8 cellular contexts compared by ENCODE assay signal in the genomic region with DNA sequence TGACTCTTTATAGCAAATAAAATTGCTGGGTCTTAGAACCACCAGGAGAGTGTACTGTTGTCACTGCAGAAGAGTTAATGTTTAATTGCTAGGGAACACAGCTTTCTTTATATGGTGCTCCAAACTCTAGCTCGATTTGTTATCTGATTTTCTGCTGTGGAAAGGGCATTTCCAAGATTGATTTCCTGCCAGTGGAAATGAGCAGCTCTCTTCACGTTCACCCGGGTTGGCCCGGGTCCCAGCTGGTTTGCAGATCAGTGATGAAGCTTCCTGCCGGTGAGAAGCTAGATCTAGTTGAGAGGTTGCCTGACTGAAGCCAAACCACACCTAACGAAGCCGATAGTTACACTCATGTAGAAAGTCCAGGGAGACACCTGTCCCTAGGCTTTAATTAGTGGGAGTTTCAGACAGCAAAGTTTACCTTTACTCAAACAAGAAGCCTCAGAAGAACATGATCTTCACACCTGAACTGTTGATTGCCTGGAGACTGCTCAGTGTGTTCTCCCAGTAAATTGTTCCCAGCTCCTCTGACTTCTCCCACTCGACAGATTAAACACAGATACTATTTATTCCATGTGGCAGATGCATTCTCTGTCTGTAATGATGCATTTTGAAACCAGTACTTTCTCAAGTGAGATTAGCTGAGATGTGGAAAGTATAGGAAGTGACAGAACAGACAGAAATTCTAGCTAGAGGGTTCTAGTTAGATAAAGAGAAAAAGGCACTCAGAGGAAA. TPM values are rescaled to one million over a fixed set of nuclear protein-coding genes. Genes with fewer than 3 reads are reported as not detected.
DNase-seq lines count a peak whose midpoint lies in the region; ATAC-seq, FAIRE-seq and TF ChIP-seq lines count a peak whose summit lies in the region.

No MANE protein-coding gene starts in this region.

- TF ChIP-seq CTCF in GM12878 (IDR thresholded peaks at IDR 0.05 in 2 of 3, conservative IDR thresholded peaks at IDR 0.05 in 1 of 3; ENCODE audit: control insufficient read depth in 2 of 3, extremely low read depth in 1 of 3, insufficient read depth in 1 of 3, low read depth in 3 of 3, low read length in 3 of 3) (no peak; a peak in 1 of 6 replicates), lower lobe of right lung (IDR thresholded peaks at IDR 0.05) (no peak)

- SMC1A ChIA-PET in GM12878 (lab: Charles Lee; ENCODE audit: uncharacterized antibody, unreplicated experiment) = interaction anchor here (0.6 to 9.3 kb wide), 35 partner anchors 9 to 278 kb away, joined by 3 to 156 read pairs (median 5); a partner anchor contains a TSS

- H3K27ac ChIP-seq in GM12878 (ENCODE audit: control insufficient read depth, insufficient read depth) = peak overlapping the region; percentile 94
- peak overlapping the region; percentile 66 for H3K27ac ChIP-seq in lower lobe of right lung

- WGBS in GM12878 (ENCODE audit: insufficient coverage, insufficient replicate concordance, low lambda C conversion rate, missing lambda C conversion rate) = 0% methylated on average over 8 of the region's 8 CpGs

- H3K4me3 ChIP-seq in GM12878 (peak overlapping the region; percentile 43; the same call in 1 of the 2 replicates), lower lobe of right lung (no peak overlapping the region)

- H3K27me3 ChIP-seq in GM12878 (replicated peaks in 1 of 2; ENCODE audit: control insufficient read depth in 2 of 2, insufficient read depth in 2 of 2, low read length in 1 of 2) = no peaks in the 10 kb centered on the region
- no peaks in the 10 kb centered on the region for H3K27me3 ChIP-seq in lower lobe of right lung (ENCODE audit: low read depth)

- H3K9me3 ChIP-seq in GM12878 (replicated peaks; ENCODE audit: control insufficient read depth, insufficient read depth, low read length) (peaks cover 3% of the 10 kb centered on the region), lower lobe of right lung (no peaks in the 10 kb centered on the region)

- H3K4me2 ChIP-seq in GM12878 (ENCODE audit: control insufficient read depth, insufficient read depth) = peak overlapping the region; percentile 86

- peaks cover 10% of the 10 kb centered on the region for H3K79me2 ChIP-seq in GM12878 (ENCODE audit: control insufficient read depth, insufficient read depth, low read length)

- FAIRE-seq in GM12878 (lab: Jason Lieb, UNC) = peak; percentile 84

- RAD21 ChIA-PET in GM12878 (lab: Charles Lee; ENCODE audit: unreplicated experiment) = interaction anchor here (0.8 to 7.0 kb wide), 32 partner anchors 9 to 278 kb away, joined by 3 to 112 read pairs (median 6); a partner anchor contains a TSS

- ATAC-seq in GM19468 (IDR thresholded peaks at IDR 0.05; ENCODE audit: extremely low read depth, unreplicated experiment) (peak; percentile 28), HG03558 (IDR thresholded peaks at IDR 0.05; ENCODE audit: extremely low read depth, unreplicated experiment) (peak; percentile 43), SK-N-SH treated with all-trans-retinoic acid at 6 μM for 48 hours (peak; percentile 79), GM12878 (peak; percentile 78), lower lobe of right lung (peak; percentile 70 to 77)

- DNase-seq in EL (peak; percentile 71), GM12878 (ENCODE audit: low read depth, low spot score) (peak; percentile 87), lower lobe of right lung (peak; percentile 59), ureter (ENCODE audit: low spot score) (peak; percentile 76), globus pallidus (ENCODE audit: low spot score) (no peak)

- in situ Hi-C loops in GM12878 (cut with MboI) = loop anchor here (5.0 kb wide), 2 partner anchors 87 to 227 kb away; no protein-coding TSS in a partner anchor

- TF ChIP-seq RAD21 in GM12878 (IDR thresholded peaks at IDR 0.05; ENCODE audit: insufficient read depth, low read depth, low read length) = peak; percentile 10; the same call in 1 of the 2 replicates

- TSS peak; percentile 93 for BruUV-seq in GM12878 (replicated peaks; lab: Mats Ljungman, UMichigan)

- CTCF ChIA-PET in GM12878 (lab: Yijun Ruan, JAX) = interaction anchor here (0.5 to 7.7 kb wide), 32 partner anchors 9 to 1783 kb away, joined by 3 to 85 read pairs (median 5); a partner anchor contains a TSS

- peaks cover 63% of the 10 kb centered on the region for H3K4me1 ChIP-seq in GM12878 (ENCODE audit: control insufficient read depth, insufficient read depth, low read length)
- peaks cover 16% of the 10 kb centered on the region for H3K4me1 ChIP-seq in lower lobe of right lung

- H3K36me3 ChIP-seq in GM12878 (ENCODE audit: control insufficient read depth in 2 of 2, insufficient read depth in 2 of 2, low read length in 1 of 2) (no peaks in the 10 kb centered on the region), lower lobe of right lung (no peaks in the 10 kb centered on the region)

- TF ChIP-seq POLR2A in GM12878 (IDR thresholded peaks at IDR 0.05; ENCODE audit: low read depth, low read length) = no peak

- peak overlapping the region; percentile 2; the same call in 1 of the 2 replicates for H2AFZ ChIP-seq in GM12878 (ENCODE audit: control insufficient read depth, low read depth, low read length)

- peak; percentile 66 to 69; a peak in 2 of 4 replicates for TF ChIP-seq EP300 in GM12878 (IDR thresholded peaks at IDR 0.05; ENCODE audit: borderline replicate concordance in 1 of 2, control insufficient read depth in 1 of 2, low read depth in 2 of 2, low read length in 2 of 2)

- intact Hi-C loops in GM12878 (cut with micrococcal nuclease; ENCODE audit: unreplicated experiment) (loop anchor here (1.0 to 2.0 kb wide), 3 partner anchors 37 to 102 kb away; no protein-coding TSS in a partner anchor), lower lobe of right lung (cut with DNase I) (no loop called here)

- no peaks in the 10 kb centered on the region for H4K20me1 ChIP-seq in GM12878 (ENCODE audit: control insufficient read depth, insufficient read depth)

- POLR2A ChIA-PET in GM12878 (lab: Charles Lee) = interaction anchor here (0.6 to 7.0 kb wide), 19 partner anchors 8 to 768 kb away, joined by 3 to 74 read pairs (median 6); a partner anchor contains a TSS

- peak overlapping the region; percentile 39 for H3K9ac ChIP-seq in GM12878 (ENCODE audit: control insufficient read depth, insufficient read depth, low read length)

TF ChIP-seq in SK-N-SH treated with all-trans-retinoic acid at 6 μM for 48 hours, 23 proteins besides CTCF, POLR2A, EP300 and RAD21:
- TF ChIP-seq ZFP3 (CRISPR knock-in tag; IDR thresholded peaks at IDR 0.05) = no peak
- 0 out of 2 replicates have a peak, but pooled peaks have one; percentile 10 for TF ChIP-seq ISL1 (CRISPR knock-in tag; IDR thresholded peaks at IDR 0.05)
TF ChIP-seq in SK-N-SH treated with all-trans-retinoic acid at 6 μM for 48 hours: peak in this region for 1.

TF ChIP-seq in GM12878, 131 proteins besides CTCF, POLR2A, EP300 and RAD21 (continues in another document):
- TF ChIP-seq RFX5 (IDR thresholded peaks at IDR 0.05; ENCODE audit: low read depth, low read length) (no peak), CBFB (IDR thresholded peaks at IDR 0.05; ENCODE audit: low read depth) (peak; percentile 20), ETV6 (conservative IDR thresholded peaks at IDR 0.05 in 1 of 2, IDR thresholded peaks at IDR 0.05 in 1 of 2; ENCODE audit: borderline replicate concordance in 1 of 2, low read depth in 1 of 2) (peak in 1 of 2 experiments; percentile 78; a peak in 1 of 4 replicates)

RNA-seq across cellular contexts. Expression of a gene that starts 27.8 kb away (rescaled TPM):
- total RNA-seq in GM12878 (2013; cell fraction: nucleolus; rRNA removed) = 33.5 and 35.7 TPM in 2 replicates
- total RNA-seq in GM12878 (2014; rRNA removed) (13.5 and 16.2 TPM in 2 replicates), GM12878 (2014; rRNA removed; fragmentation: Illumina TruSeq; extraction: Trizol) (11.8 and 12.9 TPM in 2 replicates), GM12878 (2021) (20.0 and 22.8 TPM in 2 replicates), lower lobe of right lung (6.8 TPM), ureter (20.5 TPM)
- 2.6 TPM for polyA plus RNA-seq in GM12878 (2011; ENCODE audit: low read depth)
- polyA plus RNA-seq in GM12878 (2011; rRNA removed) (21.7 and 22.4 TPM in 2 replicates), GM12878 (2014; fragmentation: Illumina TruSeq; extraction: Trizol) (14.5 and 16.2 TPM in 2 replicates), GM12878 (2014; fragmentation: Nextera tagmentation; extraction: Ambion mirVana) (1 to 10 TPM; 3.9 to 4.7 TPM), GM12878 (2014; rRNA removed) (11.6 and 14.6 TPM in 2 replicates), GM12878 (2016; fragmentation: Nextera tagmentation; extraction: Ambion mirVana) (10 to 100 TPM; 19.6 to 20.2 TPM)
- 19.5 and 20.7 TPM in 2 replicates for polyA plus RNA-seq in GM12878 (2011; cell fraction: cytosol; rRNA removed)
- 12.5 and 13.5 TPM in 2 replicates for polyA plus RNA-seq in GM12878 (2011; cell fraction: nucleus; rRNA removed)
- polyA plus RNA-seq in GM12878 (2012) = 3.7 and 8.8 TPM in 2 replicates
- 29.6 and 30.2 TPM in 2 replicates for polyA minus RNA-seq in GM12878 (2011; rRNA and poly(A)+ RNA removed)
- 8.7 and 11.2 TPM in 2 replicates for polyA minus RNA-seq in GM12878 (2011; cell fraction: cytosol; rRNA and poly(A)+ RNA removed)
- polyA minus RNA-seq in GM12878 (2011; cell fraction: nucleus; rRNA and poly(A)+ RNA removed) = 8.7 and 13.9 TPM in 2 replicates

RNA-seq across cellular contexts. Expression of a gene that starts 30.3 kb away (rescaled TPM):
- 36.3 and 38.8 TPM in 2 replicates for total RNA-seq in GM12878 (2013; cell fraction: nucleolus; rRNA removed)
- 5.9 and 6.7 TPM in 2 replicates for total RNA-seq in GM12878 (2014; rRNA removed)
- 7.7 TPM in 2 replicates for total RNA-seq in GM12878 (2014; rRNA removed; fragmentation: Illumina TruSeq; extraction: Trizol)
- 5.2 and 5.5 TPM in 2 replicates for total RNA-seq in GM12878 (2021)
- 4.0 TPM for polyA plus RNA-seq in GM12878 (2011; ENCODE audit: low read depth)
- 14.5 and 16.8 TPM in 2 replicates for polyA plus RNA-seq in GM12878 (2011; rRNA removed)
- polyA plus RNA-seq in GM12878 (2011; cell fraction: cytosol; rRNA removed) = 4.1 and 5.7 TPM in 2 replicates
- polyA plus RNA-seq in GM12878 (2011; cell fraction: nucleus; rRNA removed) = 56.8 and 68.9 TPM in 2 replicates
- polyA plus RNA-seq in GM12878 (2012) = 8.8 and 12.1 TPM in 2 replicates
- polyA plus RNA-seq in GM12878 (2014; fragmentation: Illumina TruSeq; extraction: Trizol) = 8.5 and 8.6 TPM in 2 replicates
- 1 to 10 TPM; 9.0 to 9.1 TPM for polyA plus RNA-seq in GM12878 (2014; fragmentation: Nextera tagmentation; extraction: Ambion mirVana)
- polyA plus RNA-seq in GM12878 (2014; rRNA removed) = 7.1 and 8.7 TPM in 2 replicates
- polyA plus RNA-seq in GM12878 (2016; fragmentation: Nextera tagmentation; extraction: Ambion mirVana) = 10 to 100 TPM; 11.8 to 13.5 TPM
- polyA minus RNA-seq in GM12878 (2011; rRNA and poly(A)+ RNA removed) = 5.9 and 8.0 TPM in 2 replicates
- 1.2 and 1.9 TPM in 2 replicates for polyA minus RNA-seq in GM12878 (2011; cell fraction: cytosol; rRNA and poly(A)+ RNA removed)
- 13.3 and 16.4 TPM in 2 replicates for polyA minus RNA-seq in GM12878 (2011; cell fraction: nucleus; rRNA and poly(A)+ RNA removed)
- 42.2 TPM for total RNA-seq in lower lobe of right lung
- total RNA-seq in ureter = 20.4 TPM

Comparison
In these comparisons a context has a peak if more than half of its experiments do, and no peak if none do; other contexts are left out.
1. ATAC-seq: peak in every context shown above with its lines; median percentile 79 in SK-N-SH treated with all-trans-retinoic acid at 6 μM for 48 hours; 78 in GM12878; 74 in lower lobe of right lung; 43 in HG03558; 28 in GM19468.